Comparison of ENCODE assay signal across 1 cellular context in the genomic region with DNA sequence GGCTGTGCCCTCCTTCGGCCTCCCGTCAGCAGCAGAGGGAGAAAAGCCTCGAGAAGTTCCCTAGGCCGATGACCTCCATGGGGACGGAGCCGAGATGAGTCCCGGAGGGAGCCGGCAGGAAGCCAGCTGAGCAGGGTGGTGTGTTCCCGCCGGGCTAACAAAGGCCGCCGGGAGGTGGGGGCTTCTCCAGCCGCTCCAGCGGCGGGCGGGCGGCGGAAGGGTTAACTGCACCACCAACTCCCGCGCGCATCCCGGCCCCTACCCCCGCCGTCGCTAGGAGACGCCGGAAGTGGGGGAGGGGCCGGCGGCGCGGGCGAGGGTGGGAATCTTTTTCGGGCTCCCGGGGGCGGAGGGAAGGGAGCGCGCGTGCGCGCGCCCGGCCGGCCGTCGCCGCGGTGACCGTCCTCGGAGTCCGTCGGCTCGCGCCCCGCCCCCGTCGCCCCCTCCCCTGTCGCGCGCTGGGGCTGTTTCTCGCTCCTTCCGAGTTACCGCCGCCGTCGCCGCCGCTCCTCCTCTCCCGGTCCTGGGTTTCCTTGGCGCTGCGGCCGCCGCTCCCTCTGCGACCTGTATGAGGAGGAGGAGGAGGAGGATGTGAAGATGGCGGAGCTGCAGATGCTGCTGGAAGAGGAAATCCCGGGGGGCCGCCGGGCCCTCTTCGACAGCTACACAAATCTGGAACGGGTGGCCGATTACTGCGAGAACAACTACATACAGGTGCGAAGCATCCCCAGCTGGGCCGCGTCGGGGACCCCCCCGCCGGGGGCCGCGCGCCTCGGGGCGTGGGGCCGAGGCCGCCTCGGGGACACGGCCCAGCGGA.
A peak's percentile ranks its signal among the peaks of the same experiment; 100 is the strongest.
TF ChIP-seq lines count a peak whose summit lies in the region.

Gene ABI2, plus strand, starts transcription at position 477 of the 817 bp plus-strand sequence. Its CDS starts 121 bp downstream, at position 598.

TF ChIP-seq in HepG2, 621 proteins besides CTCF, POLR2A, EP300 and RAD21 (continued from another document and continues in another):
- TF ChIP-seq ZNF543 (CRISPR knock-in tag; IDR thresholded peaks at IDR 0.05) (0 out of 2 replicates have a peak, but pooled peaks have one; percentile 56), KDM2A (CRISPR knock-in tag; IDR thresholded peaks at IDR 0.05; ENCODE audit: borderline replicate concordance, low read depth) (peak; percentile 87), PHB2 (IDR thresholded peaks at IDR 0.05; ENCODE audit: partially characterized antibody) (no peak), BCL3 (CRISPR knock-in tag; IDR thresholded peaks at IDR 0.05) (peak; percentile 61; the same call in 1 of the 2 replicates), NFE2 (CRISPR knock-in tag; IDR thresholded peaks at IDR 0.05) (no peak), CCAR2 (optimal IDR thresholded peaks at IDR 0.05; ENCODE audit: low read depth, low read length) (peak; percentile 69), NR2C2 (CRISPR knock-in tag; IDR thresholded peaks at IDR 0.05; ENCODE audit: borderline replicate concordance) (peak; percentile 67), KDM1A (CRISPR knock-in tag; IDR thresholded peaks at IDR 0.05) (peak; percentile 66; the same call in 1 of the 2 replicates), ZNF572 (CRISPR knock-in tag; IDR thresholded peaks at IDR 0.05) (no peak), PPARG (CRISPR knock-in tag; conservative IDR thresholded peaks at IDR 0.05) (peak; percentile 57; the same call in 1 of the 2 replicates), ZNF687 (CRISPR knock-in tag; IDR thresholded peaks at IDR 0.05) (peak; percentile 83), RXRB (CRISPR knock-in tag; IDR thresholded peaks at IDR 0.05; ENCODE audit: borderline replicate concordance) (peak; percentile 56; the same call in 1 of the 2 replicates), FOSL1 (CRISPR knock-in tag; IDR thresholded peaks at IDR 0.05; ENCODE audit: borderline replicate concordance) (peak; percentile 18; the same call in 1 of the 2 replicates), CC2D1A (CRISPR knock-in tag; IDR thresholded peaks at IDR 0.05) (no peak), HOXA9 (CRISPR knock-in tag; IDR thresholded peaks at IDR 0.05; ENCODE audit: borderline replicate concordance) (peak; percentile 92; the same call in 1 of the 2 replicates), ZNF652 (CRISPR knock-in tag; IDR thresholded peaks at IDR 0.05; ENCODE audit: borderline replicate concordance, low read depth) (peak; percentile 99), MZF1 (CRISPR knock-in tag; IDR thresholded peaks at IDR 0.05; ENCODE audit: borderline replicate concordance) (no peak), KMT2A (CRISPR knock-in tag; IDR thresholded peaks at IDR 0.05) (peak; percentile 86), ZNF761 (CRISPR knock-in tag; conservative IDR thresholded peaks at IDR 0.05) (peak; percentile 84), ZNF383 (CRISPR knock-in tag; IDR thresholded peaks at IDR 0.05; ENCODE audit: borderline replicate concordance) (peak; percentile 50; the same call in 1 of the 2 replicates), ZNF746 (CRISPR knock-in tag; IDR thresholded peaks at IDR 0.05) (peak; percentile 76), MBNL3 (CRISPR knock-in tag; conservative IDR thresholded peaks at IDR 0.05) (no peak), MIER2 (CRISPR knock-in tag; IDR thresholded peaks at IDR 0.05) (no peak; the same call in 1 of the 2 replicates), ZNF138 (CRISPR knock-in tag; IDR thresholded peaks at IDR 0.05; ENCODE audit: low read depth) (peak; percentile 30; the same call in 1 of the 2 replicates), ZNF75D (CRISPR knock-in tag; IDR thresholded peaks at IDR 0.05; ENCODE audit: borderline replicate concordance) (0 out of 2 replicates have a peak, but pooled peaks have one; percentile 23), DRAP1 (CRISPR knock-in tag; IDR thresholded peaks at IDR 0.05) (peak; percentile 18; the same call in 1 of the 2 replicates), THYN1 (CRISPR knock-in tag; IDR thresholded peaks at IDR 0.05; ENCODE audit: borderline replicate concordance, low read depth) (0 out of 2 replicates have a peak, but pooled peaks have one; percentile 73), DMTF1 (CRISPR knock-in tag; IDR thresholded peaks at IDR 0.05) (0 out of 2 replicates have a peak, but pooled peaks have one; percentile 51), PRPF4 (IDR thresholded peaks at IDR 0.05; ENCODE audit: low read depth, low read length, poor library complexity, severe bottlenecking) (peak; percentile 23), ZNF562 (CRISPR knock-in tag; IDR thresholded peaks at IDR 0.05; ENCODE audit: borderline replicate concordance) (peak; percentile 44; the same call in 1 of the 2 replicates), HMG20A (CRISPR knock-in tag; IDR thresholded peaks at IDR 0.05; ENCODE audit: borderline replicate concordance) (peak; percentile 52; the same call in 1 of the 2 replicates), FOXP1 (IDR thresholded peaks at IDR 0.05) (no peak), FOXP1 (CRISPR knock-in tag; IDR thresholded peaks at IDR 0.05) (no peak)
- TF ChIP-seq, protein P1, sequence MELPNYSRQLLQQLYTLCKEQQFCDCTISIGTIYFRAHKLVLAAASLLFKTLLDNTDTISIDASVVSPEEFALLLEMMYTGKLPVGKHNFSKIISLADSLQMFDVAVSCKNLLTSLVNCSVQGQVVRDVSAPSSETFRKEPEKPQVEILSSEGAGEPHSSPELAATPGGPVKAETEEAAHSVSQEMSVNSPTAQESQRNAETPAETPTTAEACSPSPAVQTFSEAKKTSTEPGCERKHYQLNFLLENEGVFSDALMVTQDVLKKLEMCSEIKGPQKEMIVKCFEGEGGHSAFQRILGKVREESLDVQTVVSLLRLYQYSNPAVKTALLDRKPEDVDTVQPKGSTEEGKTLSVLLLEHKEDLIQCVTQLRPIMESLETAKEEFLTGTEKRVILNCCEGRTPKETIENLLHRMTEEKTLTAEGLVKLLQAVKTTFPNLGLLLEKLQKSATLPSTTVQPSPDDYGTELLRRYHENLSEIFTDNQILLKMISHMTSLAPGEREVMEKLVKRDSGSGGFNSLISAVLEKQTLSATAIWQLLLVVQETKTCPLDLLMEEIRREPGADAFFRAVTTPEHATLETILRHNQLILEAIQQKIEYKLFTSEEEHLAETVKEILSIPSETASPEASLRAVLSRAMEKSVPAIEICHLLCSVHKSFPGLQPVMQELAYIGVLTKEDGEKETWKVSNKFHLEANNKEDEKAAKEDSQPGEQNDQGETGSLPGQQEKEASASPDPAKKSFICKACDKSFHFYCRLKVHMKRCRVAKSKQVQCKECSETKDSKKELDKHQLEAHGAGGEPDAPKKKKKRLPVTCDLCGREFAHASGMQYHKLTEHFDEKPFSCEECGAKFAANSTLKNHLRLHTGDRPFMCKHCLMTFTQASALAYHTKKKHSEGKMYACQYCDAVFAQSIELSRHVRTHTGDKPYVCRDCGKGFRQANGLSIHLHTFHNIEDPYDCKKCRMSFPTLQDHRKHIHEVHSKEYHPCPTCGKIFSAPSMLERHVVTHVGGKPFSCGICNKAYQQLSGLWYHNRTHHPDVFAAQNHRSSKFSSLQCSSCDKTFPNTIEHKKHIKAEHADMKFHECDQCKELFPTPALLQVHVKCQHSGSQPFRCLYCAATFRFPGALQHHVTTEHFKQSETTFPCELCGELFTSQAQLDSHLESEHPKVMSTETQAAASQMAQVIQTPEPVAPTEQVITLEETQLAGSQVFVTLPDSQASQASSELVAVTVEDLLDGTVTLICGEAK (IDR thresholded peaks at IDR 0.05) = no peak
- TF ChIP-seq, protein P1 (CRISPR knock-in tag; IDR thresholded peaks at IDR 0.05) = peak; percentile 16; the same call in 1 of the 2 replicates
- TF ChIP-seq, protein P2, sequence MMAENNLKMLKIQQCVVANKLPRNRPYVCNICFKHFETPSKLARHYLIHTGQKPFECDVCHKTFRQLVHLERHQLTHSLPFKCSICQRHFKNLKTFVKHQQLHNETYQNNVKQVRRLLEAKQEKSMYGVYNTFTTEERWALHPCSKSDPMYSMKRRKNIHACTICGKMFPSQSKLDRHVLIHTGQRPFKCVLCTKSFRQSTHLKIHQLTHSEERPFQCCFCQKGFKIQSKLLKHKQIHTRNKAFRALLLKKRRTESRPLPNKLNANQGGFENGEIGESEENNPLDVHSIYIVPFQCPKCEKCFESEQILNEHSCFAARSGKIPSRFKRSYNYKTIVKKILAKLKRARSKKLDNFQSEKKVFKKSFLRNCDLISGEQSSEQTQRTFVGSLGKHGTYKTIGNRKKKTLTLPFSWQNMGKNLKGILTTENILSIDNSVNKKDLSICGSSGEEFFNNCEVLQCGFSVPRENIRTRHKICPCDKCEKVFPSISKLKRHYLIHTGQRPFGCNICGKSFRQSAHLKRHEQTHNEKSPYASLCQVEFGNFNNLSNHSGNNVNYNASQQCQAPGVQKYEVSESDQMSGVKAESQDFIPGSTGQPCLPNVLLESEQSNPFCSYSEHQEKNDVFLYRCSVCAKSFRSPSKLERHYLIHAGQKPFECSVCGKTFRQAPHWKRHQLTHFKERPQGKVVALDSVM (CRISPR knock-in tag; IDR thresholded peaks at IDR 0.05) = peak; percentile 99
